Comparison of ENCODE assay signal across 19 cellular contexts in genomic region chr12:105419606-105420005, GRCh38.
DNase-seq lines count a peak whose midpoint lies in the region; ATAC-seq and TF ChIP-seq lines count a peak whose summit lies in the region.
"Had no signal": no experiment of that assay in that cellular context is flagged by ENCODE, and none has a peak within 500 bp of the region (broad histone marks: within the 10 kb centered on the region; RNA-seq: fewer than 3 reads in every experiment).

No MANE protein-coding gene starts in this region.

- WGBS in neuronal stem cell (ENCODE audit: extremely low coverage in 2 of 2, insufficient read length in 2 of 2, insufficient replicate concordance in 1 of 2), 2 donors: no CpG with 5 or more reads among the region's 3 CpGs

- intact Hi-C loops in ascending aorta (cut with DNase I): loop anchor here (1.0 to 10.0 kb wide), 5 partner anchors 288 to 805 kb away; no protein-coding TSS in a partner anchor
- intact Hi-C loops in OCI-LY7 (cut with micrococcal nuclease; ENCODE audit: unreplicated experiment): loop anchor here (1.0 to 2.0 kb wide), 2 partner anchors 717 to 805 kb away; no protein-coding TSS in a partner anchor

- H3K9me2 ChIP-seq in OCI-LY7 (ENCODE audit: insufficient read depth, low read length): no peaks in the 10 kb centered on the region

- H3K4me1 ChIP-seq in ascending aorta (no peaks in the 10 kb centered on the region), neuronal stem cell (ENCODE audit: control insufficient read depth in 2 of 2, insufficient read depth in 1 of 2, low read depth in 1 of 2, low read length in 2 of 2) (peaks cover 0 to 6% of the 10 kb centered on the region in 2 donors), OCI-LY7 (ENCODE audit: insufficient read depth, low read length, poor library complexity, severe bottlenecking) (no peaks in the 10 kb centered on the region)
- no peaks in the 10 kb centered on the region for H3K4me1 ChIP-seq in CD8-positive, alpha-beta memory T cell (ENCODE audit: insufficient read depth, low read length)
- H3K4me1 ChIP-seq: BE2C, Peyer's patch had no signal

- H3K36me3 ChIP-seq in ascending aorta: no peaks in the 10 kb centered on the region
- H3K36me3 ChIP-seq in neuronal stem cell (replicated peaks in 1 of 2; ENCODE audit: control insufficient read depth in 2 of 2, insufficient read depth in 2 of 2, low read length in 2 of 2): no peaks in the 10 kb centered on the region
- H3K36me3 ChIP-seq in CD8-positive, alpha-beta memory T cell (ENCODE audit: insufficient read depth, low read length): no peaks in the 10 kb centered on the region
- no peaks in the 10 kb centered on the region for H3K36me3 ChIP-seq in OCI-LY7 (ENCODE audit: insufficient read depth, low read length)
- H3K36me3 ChIP-seq: BE2C, Peyer's patch had no signal

- H2AFZ ChIP-seq in neuronal stem cell (ENCODE audit: low read length): no peak overlapping the region
- no peak overlapping the region for H2AFZ ChIP-seq in OCI-LY7 (ENCODE audit: low read length)

- H3K4me1 Mint-ChIP-seq in CD8-positive, alpha-beta memory T cell: no peaks in the 10 kb centered on the region

- no peak overlapping the region for H3K23ac ChIP-seq in neuronal stem cell (ENCODE audit: low read depth, low read length, poor library complexity)

- CTCF ChIA-PET in CD8-positive, alpha-beta memory T cell (lab: Charles Lee): interaction anchor here (1.0 to 2.2 kb wide), 4 partner anchors 19 to 717 kb away, joined by 3 to 21 read pairs (median 7); no protein-coding TSS in a partner anchor
- CTCF ChIA-PET in OCI-LY7 (lab: Charles Lee; ENCODE audit: unreplicated experiment): no interaction called here

- H4K20me1 ChIP-seq in OCI-LY7 (ENCODE audit: insufficient read depth, low read length): no peaks in the 10 kb centered on the region

- DNase-seq in AG10803 (ENCODE audit: low read depth): peak; percentile 29
- DNase-seq in NCI-H2171 (lab: John Stamatoyannopoulos, UW): peak; percentile 13
- no peak for DNase-seq in ascending aorta (ENCODE audit: low spot score in 2 of 2)
- DNase-seq in neuronal stem cell (ENCODE audit: low spot score): no peak
- no peak for DNase-seq in CD8-positive, alpha-beta memory T cell
- DNase-seq in OCI-LY7 (ENCODE audit: low spot score): no peak
- no peak for DNase-seq in NCI-H187 (lab: John Stamatoyannopoulos, UW)
- DNase-seq: BE2C; CD4-positive, alpha-beta memory T cell; DND-41; NCI-H1048; NCI-H146; NCI-H2107; NCI-H748 treated with DMSO at 0.1 percent for 48 hours; Peyer's patch; SIG-M5 had no signal

- H3K9me3 ChIP-seq in ascending aorta (no peaks in the 10 kb centered on the region), neuronal stem cell (replicated peaks in 1 of 2; ENCODE audit: control insufficient read depth in 2 of 2, insufficient read depth in 1 of 2, low read depth in 1 of 2, low read length in 2 of 2) (no peaks in the 10 kb centered on the region), OCI-LY7 (ENCODE audit: low read length) (no peaks in the 10 kb centered on the region)
- H3K9me3 ChIP-seq in CD8-positive, alpha-beta memory T cell (ENCODE audit: low read length): no peaks in the 10 kb centered on the region
- H3K9me3 ChIP-seq: BE2C, Peyer's patch had no signal

- H3K4me3 ChIP-seq in AG10803 (ENCODE audit: low read length): no peak overlapping the region
- no peak overlapping the region for H3K4me3 ChIP-seq in ascending aorta
- H3K4me3 ChIP-seq in neuronal stem cell (ENCODE audit: low read length in 2 of 2): no peak overlapping the region
- no peak overlapping the region for H3K4me3 ChIP-seq in CD8-positive, alpha-beta memory T cell (ENCODE audit: low read length)
- no peak overlapping the region for H3K4me3 ChIP-seq in OCI-LY7 (ENCODE audit: low read depth, low read length, poor library complexity, severe bottlenecking)
- H3K4me3 ChIP-seq: Peyer's patch had no signal

- H3K27ac ChIP-seq in ascending aorta (peak overlapping the region; percentile 47 to 55), neuronal stem cell (replicated peaks; ENCODE audit: low read length) (no peak overlapping the region), OCI-LY7 (ENCODE audit: low read depth, low read length, poor library complexity, severe bottlenecking) (no peak overlapping the region)
- no peak overlapping the region for H3K27ac ChIP-seq in CD8-positive, alpha-beta memory T cell (ENCODE audit: low read depth, low read length)
- H3K27ac ChIP-seq: 22Rv1, Peyer's patch had no signal

- no peak overlapping the region for H2BK5ac ChIP-seq in neuronal stem cell (ENCODE audit: low read length)

- TF ChIP-seq CTCF in AG10803 (conservative IDR thresholded peaks at IDR 0.05; ENCODE audit: low read length): no peak
- no peak for TF ChIP-seq CTCF in ascending aorta (IDR thresholded peaks at IDR 0.05)
- no peak for TF ChIP-seq CTCF in OCI-LY7 (conservative IDR thresholded peaks at IDR 0.05; ENCODE audit: low read length)

- H3K4ac ChIP-seq in neuronal stem cell (ENCODE audit: low read length): no peak overlapping the region

- H2BK12ac ChIP-seq in neuronal stem cell (ENCODE audit: low read length): no peak overlapping the region

- H3K4me3 Mint-ChIP-seq in CD8-positive, alpha-beta memory T cell: no peak overlapping the region
- H3K4me3 Mint-ChIP-seq: CD4-positive, alpha-beta memory T cell had no signal

- H2BK120ac ChIP-seq in neuronal stem cell (ENCODE audit: low read depth, low read length): no peak overlapping the region

- no peaks in the 10 kb centered on the region for H3K9me3 Mint-ChIP-seq in CD8-positive, alpha-beta memory T cell
- H3K9me3 Mint-ChIP-seq: CD4-positive, alpha-beta memory T cell had no signal

- POLR2A ChIA-PET in CD8-positive, alpha-beta memory T cell (lab: Charles Lee): no interaction called here
- POLR2A ChIA-PET in OCI-LY7 (lab: Charles Lee): no interaction called here

- H3K27me3 Mint-ChIP-seq in CD8-positive, alpha-beta memory T cell: no peaks in the 10 kb centered on the region

- no TSS peak for BruUV-seq in OCI-LY7 (replicated peaks; lab: Mats Ljungman, UMichigan)

- H3K79me2 ChIP-seq in OCI-LY7 (ENCODE audit: insufficient read depth, low read depth, low read length): no peaks in the 10 kb centered on the region

- H3K14ac ChIP-seq in neuronal stem cell (ENCODE audit: low read length): no peak overlapping the region

- no peak overlapping the region for H3K18ac ChIP-seq in neuronal stem cell (ENCODE audit: low read length)

- H3K79me1 ChIP-seq in neuronal stem cell (ENCODE audit: low read depth, low read length): no peaks in the 10 kb centered on the region

- H2AK5ac ChIP-seq in neuronal stem cell (ENCODE audit: low read depth, low read length): peak overlapping the region; percentile 59

- peaks cover 0 to 1% (median 0%) of the 10 kb centered on the region in 3 donors for H3K36me3 Mint-ChIP-seq in CD8-positive, alpha-beta memory T cell
- H3K36me3 Mint-ChIP-seq: CD4-positive, alpha-beta memory T cell had no signal

- H3K27me3 ChIP-seq in ascending aorta: no peaks in the 10 kb centered on the region
- no peaks in the 10 kb centered on the region for H3K27me3 ChIP-seq in neuronal stem cell (ENCODE audit: control insufficient read depth in 3 of 3, insufficient read depth in 3 of 3, low read depth in 1 of 3, low read length in 3 of 3)
- H3K27me3 ChIP-seq in CD8-positive, alpha-beta memory T cell (ENCODE audit: insufficient read depth, low read length, poor library complexity, severe bottlenecking): no peaks in the 10 kb centered on the region
- H3K27me3 ChIP-seq: BE2C, Peyer's patch had no signal

- no peak for ATAC-seq in activated CD4-positive, CD25-positive, alpha-beta regulatory T cell treated with anti-CD3 and anti-CD28 coated beads, Interleukin-2, amount 50 U/mL, for 24 hours
- ATAC-seq: HepG2 had no signal

- H4K91ac ChIP-seq in neuronal stem cell (ENCODE audit: low read depth, low read length, poor library complexity): no peak overlapping the region

- H3K9ac ChIP-seq in neuronal stem cell (ENCODE audit: low read depth, low read length, poor library complexity): no peak overlapping the region

- H3K4me2 ChIP-seq in neuronal stem cell (ENCODE audit: insufficient read depth, low read length, poor library complexity, severe bottlenecking) (no peak overlapping the region), OCI-LY7 (ENCODE audit: low read length) (no peak overlapping the region)

- H2BK15ac ChIP-seq in neuronal stem cell (ENCODE audit: low read length): peak overlapping the region; percentile 44

- no peak overlapping the region for H3K27ac Mint-ChIP-seq in CD8-positive, alpha-beta memory T cell

- no peak overlapping the region for H4K8ac ChIP-seq in neuronal stem cell (ENCODE audit: low read depth, low read length)

Comparison
In these comparisons a context has a peak if more than half of its experiments do, and no peak if none do; other contexts are left out.
1. DNase-seq: peak in AG10803 (single experiment) and NCI-H2171 (single experiment); none in ascending aorta (0 of 2), neuronal stem cell (single experiment), CD8-positive, alpha-beta memory T cell (0 of 5), OCI-LY7 (single experiment) and NCI-H187 (0 of 2).
2. H3K27ac ChIP-seq: peak in ascending aorta (2 of 2); none in neuronal stem cell (single experiment), CD8-positive, alpha-beta memory T cell (single experiment) and OCI-LY7 (single experiment).